In the genomic region with DNA sequence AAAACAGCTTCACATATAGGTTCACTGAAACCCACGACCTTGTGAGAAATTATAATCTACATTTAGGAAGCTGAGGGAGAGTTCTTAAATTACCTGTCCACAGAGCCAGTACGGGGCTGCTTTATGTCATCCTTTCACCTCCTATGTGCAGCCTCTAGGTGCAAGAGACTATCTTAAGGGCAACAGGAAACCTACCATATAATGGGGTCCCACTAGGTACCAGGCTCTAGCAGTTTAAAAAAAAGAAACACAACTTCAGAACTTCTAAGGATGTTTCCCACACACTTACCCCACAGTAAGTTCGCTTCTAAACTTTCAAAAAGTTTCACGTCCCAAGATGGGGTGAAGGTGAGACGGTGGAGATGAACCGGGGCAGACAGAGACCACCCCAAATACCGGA, we compare ENCODE assay signal across 8 cellular contexts. TPM values are rescaled to one million over a fixed set of nuclear protein-coding genes. Genes with fewer than 3 reads are reported as not detected.
DNase-seq lines count a peak whose midpoint lies in the region; ATAC-seq and TF ChIP-seq lines count a peak whose summit lies in the region.

No MANE protein-coding gene starts in this region.

- no peaks in the 10 kb centered on the region for H3K36me3 Mint-ChIP-seq in activated naive CD8-positive, alpha-beta T cell treated with anti-CD3 and anti-CD28 coated beads, Interleukin-2, amount 50 U/mL, for 24 hours (ENCODE audit: low read depth)

- H3K27me3 ChIP-seq in lower lobe of right lung (ENCODE audit: low read depth), result peaks cover 15% of the 10 kb centered on the region
- H3K27me3 ChIP-seq in aorta (ENCODE audit: control insufficient read depth in 1 of 2, insufficient read depth in 2 of 2, low read length in 1 of 2), result peaks cover 0 to 1% of the 10 kb centered on the region in 2 donors

- peak overlapping the region; percentile 77 for H3K4me3 Mint-ChIP-seq in activated naive CD8-positive, alpha-beta T cell treated with anti-CD3 and anti-CD28 coated beads, Interleukin-2, amount 50 U/mL, for 24 hours

- H3K9me3 ChIP-seq in lower lobe of right lung (no peaks in the 10 kb centered on the region), aorta (ENCODE audit: control insufficient read depth, low read length) (no peaks in the 10 kb centered on the region)

- peak overlapping the region; percentile 27 for H3K27ac ChIP-seq in lower lobe of right lung
- H3K27ac ChIP-seq in aorta (ENCODE audit: low read depth in 1 of 2, low read length in 2 of 2), result no peak overlapping the region

- H3K4me1 ChIP-seq in lower lobe of right lung (peaks cover 9% of the 10 kb centered on the region), aorta (ENCODE audit: control insufficient read depth in 1 of 2, insufficient read depth in 2 of 2, low read length in 2 of 2) (no peaks in the 10 kb centered on the region)

- H3K4me3 ChIP-seq in lower lobe of right lung (peak overlapping the region; percentile 59), aorta (ENCODE audit: low read length in 2 of 2) (peak overlapping the region in 1 of 2 donors; percentile 27)

- peaks cover 12% of the 10 kb centered on the region for H3K4me1 Mint-ChIP-seq in activated naive CD8-positive, alpha-beta T cell treated with anti-CD3 and anti-CD28 coated beads, Interleukin-2, amount 50 U/mL, for 24 hours

- WGBS in aorta, 2 donors, result 19 to 28% methylated on average over 7 of the region's 7 CpGs

- no peak for DNase-seq in activated naive CD8-positive, alpha-beta T cell treated with anti-CD3 and anti-CD28 coated beads, Interleukin-2, amount 50 U/mL, for 24 hours
- no peak for DNase-seq in lower lobe of right lung
- DNase-seq in SIG-M5 (lab: John Stamatoyannopoulos, UW), result no peak
- DNase-seq in aorta, result no peak
- DNase-seq in erythroblast (lab: John Stamatoyannopoulos, UW), result no peak
- DNase-seq in T-helper 9 cell, result no peak

- H3K36me3 ChIP-seq in lower lobe of right lung (no peaks in the 10 kb centered on the region), aorta (ENCODE audit: control insufficient read depth in 1 of 2, insufficient read depth in 2 of 2, low read length in 1 of 2) (no peaks in the 10 kb centered on the region)

- TF ChIP-seq CTCF in lower lobe of right lung (IDR thresholded peaks at IDR 0.05), result no peak

- no peaks in the 10 kb centered on the region for H3K9me3 Mint-ChIP-seq in activated naive CD8-positive, alpha-beta T cell treated with anti-CD3 and anti-CD28 coated beads, Interleukin-2, amount 50 U/mL, for 24 hours

- intact Hi-C loops in lower lobe of right lung (cut with DNase I) (no loop called here), aorta (cut with DNase I) (no loop called here)

- H3K27ac Mint-ChIP-seq in activated naive CD8-positive, alpha-beta T cell treated with anti-CD3 and anti-CD28 coated beads, Interleukin-2, amount 50 U/mL, for 24 hours, result no peak overlapping the region

- TF ChIP-seq POLR2A in erythroblast (IDR thresholded peaks at IDR 0.05; ENCODE audit: low read length), result no peak

- peaks cover 31% of the 10 kb centered on the region for H3K27me3 Mint-ChIP-seq in activated naive CD8-positive, alpha-beta T cell treated with anti-CD3 and anti-CD28 coated beads, Interleukin-2, amount 50 U/mL, for 24 hours

- peak; percentile 17 for ATAC-seq in GM18861 (IDR thresholded peaks at IDR 0.05; ENCODE audit: unreplicated experiment)
- ATAC-seq in HG02870 (IDR thresholded peaks at IDR 0.05; ENCODE audit: unreplicated experiment), result peak; percentile 21
- ATAC-seq in activated naive CD8-positive, alpha-beta T cell treated with anti-CD3 and anti-CD28 coated beads, Interleukin-2, amount 50 U/mL, for 24 hours, result no peak
- peak; percentile 24 to 41 for ATAC-seq in lower lobe of right lung
- no peak for ATAC-seq in aorta (ENCODE audit: low FRiP score)

RNA-seq across cellular contexts. Expression of a gene that starts 0.6 kb away (rescaled TPM):
- total RNA-seq in lower lobe of right lung (17.3 TPM), aorta (1 to 10 TPM in 1 of 2 donors, under 1 TPM in 1; 0.88 to 3.8 TPM)
- polyA plus RNA-seq in aorta, result 1 to 10 TPM in 1 of 2 donors, under 1 TPM in 1; 0.10 to 2.3 TPM

Comparison
In these comparisons a context has a peak if more than half of its experiments do, and no peak if none do; other contexts are left out.
1. ATAC-seq: peak in GM18861 (single experiment), HG02870 (single experiment) and lower lobe of right lung (2 of 2); none in activated naive CD8-positive, alpha-beta T cell treated with anti-CD3 and anti-CD28 coated beads, Interleukin-2, amount 50 U/mL, for 24 hours (single experiment) and aorta (single experiment).